Comparison of ENCODE assay signal across 1 cellular context in genomic region chr2:171579481-171579880, GRCh38.
TF ChIP-seq lines count a peak whose summit lies in the region.

No MANE protein-coding gene starts in this region.

TF ChIP-seq in K562, 482 proteins besides CTCF, POLR2A, EP300 and RAD21 (continued from another document):
- TF ChIP-seq VEZF1 (CRISPR knock-in tag; IDR thresholded peaks at IDR 0.05) (no peak), GATA2 (CRISPR knock-in tag; IDR thresholded peaks at IDR 0.05) (no peak), ZNF717 (CRISPR knock-in tag; IDR thresholded peaks at IDR 0.05) (no peak), CUX1 (CRISPR knock-in tag; IDR thresholded peaks at IDR 0.05) (no peak), ZNF445 (CRISPR knock-in tag; IDR thresholded peaks at IDR 0.05; ENCODE audit: low read depth) (no peak), ZNF184 (CRISPR knock-in tag; IDR thresholded peaks at IDR 0.05) (no peak), RBM22 (IDR thresholded peaks at IDR 0.05; ENCODE audit: low read depth, low read length, poor library complexity, severe bottlenecking) (no peak), ILK (tag; IDR thresholded peaks at IDR 0.05; ENCODE audit: borderline replicate concordance, low read depth) (no peak), ZNF140 (CRISPR knock-in tag; IDR thresholded peaks at IDR 0.05) (no peak)
